In the genomic region with DNA sequence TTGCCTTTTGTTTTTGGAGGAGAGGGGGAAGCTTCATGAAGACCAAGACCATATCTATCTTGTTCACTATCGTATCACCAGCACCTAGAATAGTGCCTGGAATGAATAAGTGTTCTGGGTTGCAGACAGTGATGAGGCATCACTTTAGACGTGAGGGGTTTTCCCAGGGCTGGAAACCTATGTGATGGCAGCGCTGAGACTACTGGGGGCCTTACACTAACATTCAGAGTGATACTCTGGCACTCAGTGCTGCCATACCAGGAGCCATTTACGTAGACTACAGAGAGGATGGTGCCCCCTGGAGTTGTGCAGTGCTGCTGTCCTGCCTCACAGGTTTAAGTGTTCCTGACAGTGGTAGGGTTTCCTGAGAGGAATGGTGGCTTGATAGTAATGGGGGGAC, we compare ENCODE assay signal across 26 cellular contexts. TPM values are rescaled to one million over a fixed set of nuclear protein-coding genes. Genes with fewer than 3 reads are reported as not detected.
A peak's percentile ranks its signal among the peaks of the same experiment; 100 is the strongest.
DNase-seq lines count a peak whose midpoint lies in the region; ATAC-seq and TF ChIP-seq lines count a peak whose summit lies in the region.
"Had no signal": no experiment of that assay in that cellular context is flagged by ENCODE, and none has a peak within 500 bp of the region (broad histone marks: within the 10 kb centered on the region; RNA-seq: fewer than 3 reads in every experiment).

No MANE protein-coding gene starts in this region.

- no peak overlapping the region for H3K27ac Mint-ChIP-seq in activated naive CD4-positive, alpha-beta T cell treated with anti-CD3 and anti-CD28 coated beads, Interleukin-2, amount 50 U/mL, for 72 hours

- TF ChIP-seq CTCF in NB4 (IDR thresholded peaks at IDR 0.05; ENCODE audit: low read depth, low read length): peak; percentile 18

- TF ChIP-seq POLR2A in NB4 (IDR thresholded peaks at IDR 0.05; ENCODE audit: extremely low read depth, insufficient read length): no peak

- no peaks in the 10 kb centered on the region for H3K36me3 Mint-ChIP-seq in activated naive CD4-positive, alpha-beta T cell treated with anti-CD3 and anti-CD28 coated beads, Interleukin-2, amount 50 U/mL, for 72 hours

- ATAC-seq in activated naive CD4-positive, alpha-beta T cell treated with anti-CD3 and anti-CD28 coated beads, Interleukin-2, amount 50 U/mL, for 72 hours: peak; percentile 95 to 97
- ATAC-seq in HG03175 (IDR thresholded peaks at IDR 0.05; ENCODE audit: unreplicated experiment): no peak
- ATAC-seq: left cardiac atrium, psoas muscle had no signal

- no peaks in the 10 kb centered on the region for H3K9me3 Mint-ChIP-seq in activated naive CD4-positive, alpha-beta T cell treated with anti-CD3 and anti-CD28 coated beads, Interleukin-2, amount 50 U/mL, for 72 hours

- peak; percentile 65 for DNase-seq in activated effector memory CD4-positive, alpha-beta T cell treated with anti-CD3 and anti-CD28 coated beads, Interleukin-2, amount 50 U/mL, for 16 hours
- no peak for DNase-seq in activated effector memory CD4-positive, alpha-beta T cell treated with Interleukin-2 at 50 U/mL for 16 hours
- no peak for DNase-seq in NB4 (ENCODE audit: low read depth)
- no peak for DNase-seq in activated naive CD4-positive, alpha-beta T cell treated with anti-CD3 and anti-CD28 coated beads, Interleukin-2, amount 50 U/mL, for 72 hours (ENCODE audit: low spot score in 2 of 2)
- peak; percentile 52 for DNase-seq in stimulated activated CD4-positive, alpha-beta T cell treated with anti-CD3 and anti-CD28 coated beads, Interleukin-4, amount 100 ng/mL, for 24 hours
- DNase-seq in GM19240 (ENCODE audit: insufficient read length, low spot score): no peak
- DNase-seq in NCI-H2196 (lab: John Stamatoyannopoulos, UW; ENCODE audit: unreplicated experiment): no peak
- DNase-seq: adrenal gland; C1 segment of cervical spinal cord; colonic mucosa; DND-41; effector memory CD4-positive, alpha-beta T cell; erythroblast; foreskin fibroblast; left cardiac atrium; mammary epithelial cell; NCI-H1694 treated with DMSO at 0.1 percent for 48 hours; NCI-H69; psoas muscle; T-helper 1 cell; transverse colon had no signal

- no peak overlapping the region for H3K4me3 ChIP-seq in NB4 (ENCODE audit: low read depth, low read length)
- H3K4me3 ChIP-seq: adrenal gland, colonic mucosa, HAP-1, psoas muscle, transverse colon had no signal

RNA-seq across cellular contexts. Expression of gene CCL19, which starts 6.9 kb away (rescaled TPM):
- not detected for total RNA-seq in activated naive CD4-positive, alpha-beta T cell treated with anti-CD3 and anti-CD28 coated beads, Interleukin-2, amount 50 U/mL, for 72 hours
- total RNA-seq: LHCN-M2, mammary epithelial cell, psoas muscle, RPMI7951, SK-MEL-5, transverse colon had no signal

RNA-seq across cellular contexts. Expression of gene CCL27, which starts 21.7 kb away (rescaled TPM):
- total RNA-seq in activated naive CD4-positive, alpha-beta T cell treated with anti-CD3 and anti-CD28 coated beads, Interleukin-2, amount 50 U/mL, for 72 hours: under 1 TPM in 1 of 2 donors, not detected in 1; 0.64 TPM
- total RNA-seq: colonic mucosa, left cardiac atrium, LHCN-M2, RPMI7951, SK-MEL-5, transverse colon had no signal

RNA-seq across cellular contexts. Expression of gene CCL21, which starts 25.8 kb away (rescaled TPM):
- not detected for total RNA-seq in activated naive CD4-positive, alpha-beta T cell treated with anti-CD3 and anti-CD28 coated beads, Interleukin-2, amount 50 U/mL, for 72 hours
- total RNA-seq: LHCN-M2, mammary epithelial cell, RPMI7951, SK-MEL-5 had no signal

RNA-seq across cellular contexts. Expression of gene IL11RA, which starts 32.2 kb away (rescaled TPM):
- 10 to 100 TPM; 41.8 to 44.2 TPM for total RNA-seq in activated naive CD4-positive, alpha-beta T cell treated with anti-CD3 and anti-CD28 coated beads, Interleukin-2, amount 50 U/mL, for 72 hours

RNA-seq across cellular contexts. Expression of gene GALT, which starts 37.7 kb away (rescaled TPM):
- total RNA-seq in activated naive CD4-positive, alpha-beta T cell treated with anti-CD3 and anti-CD28 coated beads, Interleukin-2, amount 50 U/mL, for 72 hours: 100 to 1,000 TPM in 1 of 2 donors, 10 to 100 TPM in 1; 63.5 to 104 TPM

Comparison
In these comparisons a context has a peak if more than half of its experiments do, and no peak if none do; other contexts are left out.
1. DNase-seq: peak in activated effector memory CD4-positive, alpha-beta T cell treated with anti-CD3 and anti-CD28 coated beads, Interleukin-2, amount 50 U/mL, for 16 hours (single experiment) and stimulated activated CD4-positive, alpha-beta T cell treated with anti-CD3 and anti-CD28 coated beads, Interleukin-4, amount 100 ng/mL, for 24 hours (single experiment); none in activated effector memory CD4-positive, alpha-beta T cell treated with Interleukin-2 at 50 U/mL for 16 hours (single experiment), NB4 (single experiment), activated naive CD4-positive, alpha-beta T cell treated with anti-CD3 and anti-CD28 coated beads, Interleukin-2, amount 50 U/mL, for 72 hours (0 of 2), GM19240 (single experiment) and NCI-H2196 (single experiment).